In the genomic region with DNA sequence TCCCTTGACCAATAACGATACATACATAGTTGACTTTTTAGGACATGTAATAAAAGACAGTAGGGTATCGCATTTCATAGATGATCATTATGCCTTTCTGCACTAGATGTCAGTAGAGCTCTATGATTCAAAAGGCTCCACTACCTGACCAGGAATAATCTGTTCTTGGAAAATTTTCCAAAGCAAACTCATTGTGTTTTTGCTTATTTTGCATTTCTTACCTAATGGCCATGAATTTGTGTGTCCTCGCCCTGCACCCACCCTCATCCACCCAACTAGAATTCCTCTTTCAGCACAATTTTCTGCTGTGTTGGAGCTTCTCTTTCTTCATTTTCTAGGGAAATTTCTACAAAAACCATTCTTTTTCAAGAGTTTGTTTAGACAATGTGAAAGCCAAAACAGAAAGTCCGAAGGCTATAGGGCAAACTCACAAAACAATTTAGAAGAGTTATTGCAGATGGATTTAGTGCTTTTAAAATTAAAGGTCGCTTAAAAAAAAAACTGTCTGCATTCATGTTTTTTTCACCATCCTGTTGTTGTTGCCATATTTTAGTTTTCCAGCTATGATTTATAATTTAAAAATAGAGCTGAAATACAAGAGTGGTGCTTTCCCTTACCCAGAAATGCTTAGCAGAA, we compare ENCODE assay signal across 8 cellular contexts.
DNase-seq lines count a peak whose midpoint lies in the region; ATAC-seq and TF ChIP-seq lines count a peak whose summit lies in the region.

No MANE protein-coding gene starts in this region.

- H3K36me3 ChIP-seq in Caco-2 (ENCODE audit: control insufficient read depth, insufficient read depth, low read length): no peaks in the 10 kb centered on the region
- no peaks in the 10 kb centered on the region for H3K36me3 ChIP-seq in body of pancreas (replicated peaks in 1 of 2; ENCODE audit: insufficient read depth in 1 of 2, low read depth in 2 of 2)

- H3K4me1 ChIP-seq in Caco-2 (no peaks in the 10 kb centered on the region), body of pancreas (no peaks in the 10 kb centered on the region)

- TF ChIP-seq POLR2A in NB4 (IDR thresholded peaks at IDR 0.05; ENCODE audit: extremely low read depth, insufficient read length) (no peak), body of pancreas (IDR thresholded peaks at IDR 0.05) (no peak)

- no peak overlapping the region for H3K4me3 Mint-ChIP-seq in Caco-2 (ENCODE audit: unreplicated experiment)

- H3K27me3 Mint-ChIP-seq in Caco-2 (ENCODE audit: insufficient read depth, unreplicated experiment): peaks cover 8% of the 10 kb centered on the region

- no peak overlapping the region for H3K27ac Mint-ChIP-seq in Caco-2 (ENCODE audit: unreplicated experiment)

- CTCF ChIA-PET in Caco-2 (lab: Charles Lee): interaction anchor here (0.6 kb wide), 1 partner anchor 14 kb away, joined by 3 read pairs; no protein-coding TSS in a partner anchor

- no peak overlapping the region for H3K4me3 ChIP-seq in Caco-2 (ENCODE audit: low read depth, low read length)
- no peak overlapping the region for H3K4me3 ChIP-seq in NB4 (ENCODE audit: low read depth, low read length)
- H3K4me3 ChIP-seq in body of pancreas: no peak overlapping the region

- no peaks in the 10 kb centered on the region for H3K27me3 ChIP-seq in Caco-2 (replicated peaks; ENCODE audit: control insufficient read depth, insufficient read depth, low read length)
- no peaks in the 10 kb centered on the region for H3K27me3 ChIP-seq in body of pancreas

- ATAC-seq in body of pancreas: peak; percentile 68
- no peak for ATAC-seq in GM21737 (IDR thresholded peaks at IDR 0.05; ENCODE audit: unreplicated experiment)
- ATAC-seq in GM19395 (IDR thresholded peaks at IDR 0.05; ENCODE audit: unreplicated experiment): no peak

- no peak overlapping the region for H3K27ac ChIP-seq in body of pancreas

- POLR2A ChIA-PET in Caco-2 (lab: Charles Lee): no interaction called here

- no TSS peak for BruUV-seq in Caco-2 (replicated peaks; lab: Mats Ljungman, UMichigan)

- H3K4me1 Mint-ChIP-seq in Caco-2 (ENCODE audit: low read depth, unreplicated experiment): no peaks in the 10 kb centered on the region

- H3K36me3 Mint-ChIP-seq in Caco-2 (ENCODE audit: insufficient read depth, unreplicated experiment): no peaks in the 10 kb centered on the region

- TF ChIP-seq CTCF in Caco-2 (IDR thresholded peaks at IDR 0.05; ENCODE audit: insufficient read depth in 1 of 2, low read depth in 1 of 2, low read length in 1 of 2, severe bottlenecking in 1 of 2, unreplicated experiment in 1 of 2) (peak; percentile 43 to 57), NB4 (IDR thresholded peaks at IDR 0.05; ENCODE audit: low read depth, low read length) (no peak), body of pancreas (IDR thresholded peaks at IDR 0.05) (peak in 6 of 7 experiments; percentile 36 to 82 (median 64))

- DNase-seq in Caco-2 (peak in 1 of 2 experiments; percentile 34), NB4 (ENCODE audit: low read depth) (peak; percentile 10), body of pancreas (peak in 1 of 4 donors; percentile 2), kidney glomerular epithelial cell (lab: John Stamatoyannopoulos, UW) (peak; percentile 54), NCI-H2081 treated with DMSO at 0.1 percent for 48 hours (lab: John Stamatoyannopoulos, UW) (no peak)
- no peak for DNase-seq in effector CD8-positive, alpha-beta T cell (lab: John Stamatoyannopoulos, UW)

- no peaks in the 10 kb centered on the region for H3K9me3 ChIP-seq in Caco-2
- no peaks in the 10 kb centered on the region for H3K9me3 ChIP-seq in body of pancreas

- intact Hi-C loops in Caco-2 (cut with micrococcal nuclease; ENCODE audit: unreplicated experiment): loop anchor here (1.0 to 10.0 kb wide), 6 partner anchors 130 to 1998 kb away; no protein-coding TSS in a partner anchor
- intact Hi-C loops in body of pancreas (cut with DNase I): no loop called here

- H3K9me3 Mint-ChIP-seq in Caco-2 (ENCODE audit: unreplicated experiment): no peaks in the 10 kb centered on the region

- WGBS in body of pancreas, 2 donors: 20% methylated on average over 5 of the region's 5 CpGs

Comparison
In these comparisons a context has a peak if more than half of its experiments do, and no peak if none do; other contexts are left out.
1. DNase-seq: peak in NB4 (single experiment) and kidney glomerular epithelial cell (single experiment); none in effector CD8-positive, alpha-beta T cell (single experiment) and NCI-H2081 treated with DMSO at 0.1 percent for 48 hours (single experiment).